ENCODE assay signal across 1 cellular context in genomic region chr1:153598309-153599172, GRCh38.
TF ChIP-seq lines count a peak whose summit lies in the region.

No MANE protein-coding gene starts in this region.

TF ChIP-seq in K562, 482 proteins besides CTCF, POLR2A, EP300 and RAD21:
- no peak for TF ChIP-seq RBM14 (IDR thresholded peaks at IDR 0.05; ENCODE audit: borderline replicate concordance, insufficient read depth, low read depth, low read length)
- TF ChIP-seq SPI1 (IDR thresholded peaks at IDR 0.05; ENCODE audit: borderline replicate concordance, low read depth, low read length): peak; percentile 56; the same call in 1 of the 2 replicates
- TF ChIP-seq RBM17 (IDR thresholded peaks at IDR 0.05; ENCODE audit: borderline replicate concordance, low read depth, low read length): no peak
